ENCODE assay signal across 17 cellular contexts in the genomic region with DNA sequence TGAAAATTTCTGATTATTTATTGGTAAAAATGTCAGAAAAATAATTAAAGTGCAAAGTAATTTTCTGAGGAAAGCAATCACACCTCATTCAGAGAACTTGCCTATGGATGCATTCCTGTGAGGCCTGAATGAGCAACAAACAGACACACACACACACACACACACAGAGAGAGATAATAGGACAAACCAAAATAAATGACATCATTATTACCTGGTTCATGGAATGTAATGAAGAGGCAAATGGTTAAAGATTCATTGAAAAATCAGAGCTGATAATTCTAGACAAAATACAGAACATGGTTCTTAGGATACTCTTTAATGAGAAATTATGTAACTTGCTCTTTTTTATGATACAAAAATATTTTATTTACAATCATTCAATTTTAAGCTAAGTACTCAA.
"Had no signal": no experiment of that assay in that cellular context is flagged by ENCODE, and none has a peak within 500 bp of the region (broad histone marks: within the 10 kb centered on the region; RNA-seq: fewer than 3 reads in every experiment).

No MANE protein-coding gene starts in this region.

- H3K27me3 Mint-ChIP-seq: naive thymus-derived CD4-positive, alpha-beta T cell had no signal

- H3K27me3 ChIP-seq: dorsolateral prefrontal cortex, esophagus muscularis mucosa, foreskin keratinocyte, gastroesophageal sphincter, heart left ventricle, hepatocyte, left lung had no signal

- H3K27ac Mint-ChIP-seq: naive thymus-derived CD4-positive, alpha-beta T cell had no signal

- H3K27ac ChIP-seq: coronary artery, dorsolateral prefrontal cortex, esophagus muscularis mucosa, foreskin keratinocyte, gastroesophageal sphincter, heart left ventricle, hepatocyte, left lung, lower lobe of right lung had no signal

- H3K4me1 Mint-ChIP-seq: naive thymus-derived CD4-positive, alpha-beta T cell had no signal

- H3K36me3 ChIP-seq: esophagus muscularis mucosa, gastroesophageal sphincter, heart left ventricle, left lung, lower lobe of right lung had no signal

- H3K79me2 ChIP-seq: hepatocyte had no signal

- DNase-seq: dermis blood vessel endothelial cell; dorsolateral prefrontal cortex; effector CD4-positive, alpha-beta T cell; effector memory CD4-positive, alpha-beta T cell; foreskin keratinocyte; heart left ventricle; left cardiac atrium; left lung; left ventricle myocardium superior; lower lobe of right lung; mesenchymal stem cell; midbrain; naive thymus-derived CD4-positive, alpha-beta T cell had no signal

- H3K4me2 ChIP-seq: hepatocyte had no signal

- ATAC-seq: foreskin keratinocyte; gastroesophageal sphincter; heart left ventricle; left cardiac atrium; left lung; left ventricle myocardium superior; lower lobe of right lung; naive thymus-derived CD4-positive, alpha-beta T cell had no signal

- H3K36me3 Mint-ChIP-seq: naive thymus-derived CD4-positive, alpha-beta T cell had no signal

- H3K4me3 Mint-ChIP-seq: naive thymus-derived CD4-positive, alpha-beta T cell had no signal

- H3K4me3 ChIP-seq: coronary artery, dorsolateral prefrontal cortex, esophagus muscularis mucosa, gastroesophageal sphincter, heart left ventricle, hepatocyte, left lung, lower lobe of right lung had no signal

- H3K4me1 ChIP-seq: esophagus muscularis mucosa, foreskin keratinocyte, gastroesophageal sphincter, heart left ventricle, left lung, lower lobe of right lung had no signal

- H3K9me3 ChIP-seq: esophagus muscularis mucosa, gastroesophageal sphincter, heart left ventricle, left lung, lower lobe of right lung had no signal
